ENCODE assay signal across 9 cellular contexts in the genomic region with DNA sequence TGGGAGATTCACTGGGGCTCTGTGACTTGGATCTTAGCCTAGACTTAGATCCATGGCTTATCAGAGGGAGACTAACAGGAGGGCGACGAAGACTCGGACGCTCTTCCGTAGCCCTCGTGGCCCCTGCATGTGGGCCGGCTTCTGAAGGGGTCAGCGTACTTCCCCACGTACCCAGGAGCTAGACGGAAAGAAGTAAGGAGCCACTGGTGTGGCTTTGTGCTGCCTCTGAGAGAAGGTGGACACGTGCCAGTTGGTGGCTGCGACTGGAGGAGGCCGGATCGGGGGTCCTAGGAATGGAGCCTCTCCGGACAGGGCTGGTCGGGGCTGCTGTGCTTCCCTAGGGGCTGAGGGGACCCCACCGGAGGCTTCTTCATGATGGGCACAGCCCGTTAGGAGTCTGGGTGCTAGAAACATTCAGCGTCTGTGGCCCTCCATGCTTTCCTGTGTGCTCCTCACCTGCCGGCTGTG. TPM values are rescaled to one million over a fixed set of nuclear protein-coding genes. Genes with fewer than 3 reads are reported as not detected.
DNase-seq lines count a peak whose midpoint lies in the region; ATAC-seq and TF ChIP-seq lines count a peak whose summit lies in the region.
"Had no signal": no experiment of that assay in that cellular context is flagged by ENCODE, and none has a peak within 500 bp of the region (broad histone marks: within the 10 kb centered on the region; RNA-seq: fewer than 3 reads in every experiment).

No MANE protein-coding gene starts in this region.

- no TSS peak for BruUV-seq in mammary epithelial cell (replicated peaks; lab: Mats Ljungman, UMichigan)

- in situ Hi-C loops in mammary epithelial cell (cut with MboI; ENCODE audit: low sequenced_read_pairs in 2 of 2) (no loop called here), transverse colon (cut with MboI; ENCODE audit: low pct_ligation_motif_present in 1 of 4, low pct_unique_long_range_greater_than_20kb in 1 of 4, low sequenced_read_pairs in 3 of 4) (no loop called here)

- H3K36me3 Mint-ChIP-seq in activated CD8-positive, alpha-beta T cell treated with anti-CD3 and anti-CD28 coated beads for 36 hours (ENCODE audit: low read depth), result peaks cover 47% of the 10 kb centered on the region

- no peaks in the 10 kb centered on the region for H3K9me3 Mint-ChIP-seq in activated CD8-positive, alpha-beta T cell treated with anti-CD3 and anti-CD28 coated beads for 36 hours

- H3K79me2 ChIP-seq in mammary epithelial cell (ENCODE audit: insufficient read depth, low read length), result no peaks in the 10 kb centered on the region

- H4K20me1 ChIP-seq in mammary epithelial cell (ENCODE audit: insufficient read depth, low read length), result no peaks in the 10 kb centered on the region

- H3K4me1 ChIP-seq in breast epithelium, result no peaks in the 10 kb centered on the region
- H3K4me1 ChIP-seq in mammary epithelial cell (ENCODE audit: insufficient read depth, low read length), result peaks cover 5% of the 10 kb centered on the region
- no peaks in the 10 kb centered on the region for H3K4me1 ChIP-seq in right cardiac atrium (ENCODE audit: control insufficient read depth, insufficient read depth, low read length)
- peaks cover 0 to 20% (median 3%) of the 10 kb centered on the region in 4 donors for H3K4me1 ChIP-seq in transverse colon

- H3K4me1 Mint-ChIP-seq in activated CD8-positive, alpha-beta T cell treated with anti-CD3 and anti-CD28 coated beads for 36 hours (ENCODE audit: low read depth), result peaks cover 58% of the 10 kb centered on the region

- H3K36me3 ChIP-seq in breast epithelium (no peaks in the 10 kb centered on the region), mammary epithelial cell (ENCODE audit: insufficient read depth, low read length) (no peaks in the 10 kb centered on the region), transverse colon (no peaks in the 10 kb centered on the region)

- ATAC-seq in activated CD8-positive, alpha-beta T cell treated with anti-CD3 and anti-CD28 coated beads for 36 hours, result no peak
- ATAC-seq in right cardiac atrium (peak in 1 of 2 donors; percentile 4), HG03108 (IDR thresholded peaks at IDR 0.05; ENCODE audit: unreplicated experiment) (no peak)

- TF ChIP-seq POLR2A in breast epithelium (IDR thresholded peaks at IDR 0.05), result no peak
- TF ChIP-seq POLR2A in transverse colon (IDR thresholded peaks at IDR 0.05), result no peak

- H3K27me3 ChIP-seq in breast epithelium (no peaks in the 10 kb centered on the region), mammary epithelial cell (ENCODE audit: insufficient read depth, low read length) (peaks cover 4% of the 10 kb centered on the region), right cardiac atrium (ENCODE audit: control insufficient read depth, insufficient read depth) (no peaks in the 10 kb centered on the region), transverse colon (peaks cover 19% of the 10 kb centered on the region)

- TF ChIP-seq CTCF in breast epithelium (IDR thresholded peaks at IDR 0.05) (no peak), mammary epithelial cell (conservative IDR thresholded peaks at IDR 0.05 in 1 of 2, IDR thresholded peaks at IDR 0.05 in 1 of 2; ENCODE audit: extremely low read depth in 1 of 2, insufficient read depth in 1 of 2, low read depth in 1 of 2, low read length in 2 of 2) (no peak), transverse colon (IDR thresholded peaks at IDR 0.05) (no peak)
- TF ChIP-seq CTCF in activated CD8-positive, alpha-beta T cell treated with anti-CD3 and anti-CD28 coated beads for 36 hours (IDR thresholded peaks at IDR 0.05), result no peak

- POLR2A ChIA-PET in activated CD8-positive, alpha-beta T cell treated with anti-CD3 and anti-CD28 coated beads for 36 hours (lab: Charles Lee), result interaction anchor here (1.2 to 5.2 kb wide), 5 partner anchors 10 to 30 kb away, joined by 3 to 49 read pairs (median 8); no protein-coding TSS in a partner anchor

- no peaks in the 10 kb centered on the region for H3K9me3 ChIP-seq in breast epithelium
- H3K9me3 ChIP-seq in mammary epithelial cell (replicated peaks; ENCODE audit: insufficient read depth, low read length), result no peaks in the 10 kb centered on the region
- no peaks in the 10 kb centered on the region for H3K9me3 ChIP-seq in right cardiac atrium (ENCODE audit: control insufficient read depth, low read length)
- no peaks in the 10 kb centered on the region for H3K9me3 ChIP-seq in transverse colon

- H2AFZ ChIP-seq in mammary epithelial cell (ENCODE audit: low read depth, low read length), result no peak overlapping the region

- dilution Hi-C loops in mammary epithelial cell (cut with HindIII; ENCODE audit: low sequenced_read_pairs), result no loop called here

- intact Hi-C loops in breast epithelium (cut with DNase I; ENCODE audit: low total_unique reads) (no loop called here), mammary epithelial cell (cut with micrococcal nuclease) (no loop called here), right cardiac atrium (cut with DNase I) (no loop called here), transverse colon (cut with DNase I; ENCODE audit: low total_unique reads) (no loop called here)
- intact Hi-C loops in activated CD8-positive, alpha-beta T cell treated with anti-CD3 and anti-CD28 coated beads for 36 hours (cut with micrococcal nuclease), result loop anchor here (5.0 kb wide), 1 partner anchor 33 kb away; no protein-coding TSS in a partner anchor

- DNase-seq in breast epithelium (ENCODE audit: low spot score in 2 of 2) (no peak), mammary epithelial cell (no peak), right cardiac atrium (no peak), transverse colon (no peak), NCI-H1694 (lab: John Stamatoyannopoulos, UW) (no peak), COLO668 (lab: John Stamatoyannopoulos, UW; ENCODE audit: unreplicated experiment) (no peak)
- no peak for DNase-seq in activated CD8-positive, alpha-beta T cell treated with anti-CD3 and anti-CD28 coated beads for 36 hours
- DNase-seq: glutamatergic neuron had no signal

- H3K4me3 ChIP-seq in breast epithelium (peak overlapping the region; percentile 55 to 71 (median 57)), mammary epithelial cell (replicated peaks in 1 of 3; ENCODE audit: insufficient read depth in 1 of 3, low read depth in 2 of 3, low read length in 3 of 3) (no peak overlapping the region), right cardiac atrium (ENCODE audit: low read length) (peak overlapping the region; percentile 71), transverse colon (peak overlapping the region in 3 of 4 donors; percentile 28 to 56 (median 47))

- H3K27me3 Mint-ChIP-seq in activated CD8-positive, alpha-beta T cell treated with anti-CD3 and anti-CD28 coated beads for 36 hours, result no peaks in the 10 kb centered on the region

- H3K9ac ChIP-seq in mammary epithelial cell (ENCODE audit: insufficient read depth, low read length), result no peak overlapping the region

- no peak overlapping the region for H3K4me2 ChIP-seq in mammary epithelial cell (ENCODE audit: insufficient read depth, low read depth, low read length)

- H3K27ac Mint-ChIP-seq in activated CD8-positive, alpha-beta T cell treated with anti-CD3 and anti-CD28 coated beads for 36 hours, result peak overlapping the region; percentile 90

- 93% methylated on average over 17 of the region's 20 CpGs for WGBS in mammary epithelial cell (ENCODE audit: low coverage, missing lambda C conversion rate)
- WGBS in right cardiac atrium, result 48% methylated on average over 20 of the region's 20 CpGs
- WGBS in transverse colon (ENCODE audit: low coverage in 1 of 2), 2 donors, result 69 to 92% methylated on average over 2 to 20 of the region's 20 CpGs

- H3K27ac ChIP-seq in breast epithelium, result peak overlapping the region in 1 of 2 donors; percentile 41
- no peak overlapping the region for H3K27ac ChIP-seq in mammary epithelial cell (ENCODE audit: insufficient read depth, low read depth, low read length)
- peak overlapping the region; percentile 49 for H3K27ac ChIP-seq in right cardiac atrium (ENCODE audit: low read length)
- H3K27ac ChIP-seq in transverse colon, result peak overlapping the region; percentile 63 to 72 (median 70)

- H3K4me3 Mint-ChIP-seq in activated CD8-positive, alpha-beta T cell treated with anti-CD3 and anti-CD28 coated beads for 36 hours, result peak overlapping the region; percentile 86

- TF ChIP-seq EP300 in transverse colon (IDR thresholded peaks at IDR 0.05; ENCODE audit: low read depth), result no peak

- CTCF ChIA-PET in mammary epithelial cell (lab: Charles Lee; ENCODE audit: low non-redundant PET), result no interaction called here
- CTCF ChIA-PET in activated CD8-positive, alpha-beta T cell treated with anti-CD3 and anti-CD28 coated beads for 36 hours (lab: Charles Lee), result interaction anchor here (1.3 to 2.8 kb wide), 3 partner anchors 8 to 45 kb away, joined by 5 to 19 read pairs (median 9); no protein-coding TSS in a partner anchor

RNA-seq across cellular contexts. Expression of a gene that starts 1.0 kb away (rescaled TPM):
- total RNA-seq in breast epithelium, result 10 to 100 TPM in 1 of 3 donors, 1 to 10 TPM in 2; 3.2 to 13.9 (median 4.3) TPM
- 1 to 10 TPM in 1 of 2 donors, not detected in 1; 1.1 TPM for total RNA-seq in mammary epithelial cell
- polyA plus RNA-seq in mammary epithelial cell, result 0.24 TPM
- not detected for polyA minus RNA-seq in mammary epithelial cell
- total RNA-seq in activated CD8-positive, alpha-beta T cell treated with anti-CD3 and anti-CD28 coated beads for 36 hours, result 10 to 100 TPM; 24.2 to 26.5 TPM
- total RNA-seq in right cardiac atrium, result 1 to 10 TPM; 3.3 to 4.5 (median 3.6) TPM
- 2.2 TPM for polyA plus RNA-seq in right cardiac atrium
- total RNA-seq in transverse colon, result 1 to 10 TPM in 2 of 4 donors, not detected in 2; 2.5 to 3.7 TPM

Comparison
In these comparisons a context has a peak if more than half of its experiments do, and no peak if none do; other contexts are left out.
1. H3K4me3 ChIP-seq: peak in breast epithelium (3 of 3), right cardiac atrium (single experiment) and transverse colon (3 of 4); none in mammary epithelial cell (0 of 3).